Comparison of ENCODE assay signal across 26 cellular contexts in genomic region chr18:30405038-30405437, GRCh38.
"Had no signal": no experiment of that assay in that cellular context is flagged by ENCODE, and none has a peak within 500 bp of the region (broad histone marks: within the 10 kb centered on the region; RNA-seq: fewer than 3 reads in every experiment).

No MANE protein-coding gene starts in this region.

- H3K4me1 ChIP-seq: stomach, suprapubic skin, testis, thyroid gland, tibial artery, tibial nerve, transverse colon, upper lobe of left lung, upper lobe of right lung, uterus, vagina had no signal

- H3K27me3 ChIP-seq: stomach, suprapubic skin, testis, thyroid gland, tibial artery, tibial nerve, transverse colon, upper lobe of left lung, upper lobe of right lung, uterus, vagina had no signal

- H3K4me3 ChIP-seq: stomach, suprapubic skin, testis, thoracic aorta, thyroid gland, tibial artery, tibial nerve, transverse colon, upper lobe of left lung, upper lobe of right lung, uterus, vagina had no signal

- ATAC-seq: stimulated activated effector memory CD8-positive, alpha-beta T cell treated with anti-CD3 and anti-CD28 coated beads, Interleukin-12 subunit alpha, Interleukin-12 subunit beta, amount 100 ng/mL, for 72 hours; stimulated activated memory B cell treated with anti-CD40 and anti-IgM and Interleukin-4, amounts not matched to agents 10 μg/mL and 1 μg/mL and 100 μg/mL, for 72 hours; stimulated activated naive B cell treated with anti-CD40 and anti-IgM and Interleukin-4, amounts not matched to agents 10 μg/mL and 1 μg/mL and 100 μg/mL, for 72 hours; stimulated activated naive CD8-positive, alpha-beta T cell treated with anti-CD3 and anti-CD28 coated beads, Interleukin-15, amount 100 ng/mL, for 72 hours; stimulated activated naive CD8-positive, alpha-beta T cell treated with anti-CD3 and anti-CD28 coated beads, Interleukin-15, Interleukin-2, amounts not matched to agents 100 U/mL and 50 U/mL, for 24 hours; upper lobe of right lung had no signal

- DNase-seq: stimulated activated CD4-positive, alpha-beta T cell treated with anti-CD3 and anti-CD28 coated beads, Interleukin-2, amount 100 ng/mL, for 48 hours; stimulated activated CD4-positive, alpha-beta T cell treated with anti-CD3 and anti-CD28 coated beads, Interleukin-4, amount 100 ng/mL, for 1 hour; stimulated activated CD4-positive, alpha-beta T cell treated with anti-CD3 and anti-CD28 coated beads, Interleukin-4, amount 100 ng/mL, for 24 hours; stimulated activated CD4-positive, alpha-beta T cell treated with anti-CD3 and anti-CD28 coated beads, Interleukin-4, amount 100 ng/mL, for 4 hours; stimulated activated CD8-positive, alpha-beta memory T cell treated with anti-CD3 and anti-CD28 coated beads, Interleukin-4, amount 100 ng/mL, for 48 hours; stimulated activated naive B cell treated with anti-CD40 and anti-IgM and Interleukin-4, amounts not matched to agents 10 μg/mL and 1 μg/mL and 100 μg/mL, for 72 hours; stimulated activated naive CD4-positive, alpha-beta T cell; stimulated activated naive CD4-positive, alpha-beta T cell treated with Interleukin-2 at 50 U/mL for 16 hours; stimulated activated naive CD8-positive, alpha-beta T cell treated with anti-CD3 and anti-CD28 coated beads, Interleukin-15, amount 100 ng/mL, for 72 hours; stimulated activated naive CD8-positive, alpha-beta T cell treated with anti-CD3 and anti-CD28 coated beads, Interleukin-15, Interleukin-2, amounts not matched to agents 100 U/mL and 50 U/mL, for 24 hours; stomach; substantia nigra; testis; thyroid gland; tibial artery; transverse colon; trophoblast cell; upper lobe of left lung; upper lobe of right lung; uterus had no signal

- H3K27ac ChIP-seq: stomach, suprapubic skin, testis, thoracic aorta, thyroid gland, tibial artery, tibial nerve, transverse colon, upper lobe of left lung, upper lobe of right lung, uterus, vagina had no signal

- H3K36me3 ChIP-seq: stomach, suprapubic skin, thoracic aorta, thyroid gland, tibial artery, tibial nerve, transverse colon, upper lobe of left lung, upper lobe of right lung, uterus, vagina had no signal

- H3K9me3 ChIP-seq: testis, thyroid gland, tibial artery, tibial nerve, transverse colon, upper lobe of left lung, upper lobe of right lung, uterus, vagina had no signal
